In genomic region chr6:1625926-1626413, GRCh38 we compare ENCODE assay signal across 21 cellular contexts. TPM values are rescaled to one million over a fixed set of nuclear protein-coding genes. Genes with fewer than 3 reads are reported as not detected.
DNase-seq lines count a peak whose midpoint lies in the region; ATAC-seq, FAIRE-seq and TF ChIP-seq lines count a peak whose summit lies in the region.
"Had no signal": no experiment of that assay in that cellular context is flagged by ENCODE, and none has a peak within 500 bp of the region (broad histone marks: within the 10 kb centered on the region; RNA-seq: fewer than 3 reads in every experiment).

No MANE protein-coding gene starts in this region.

- H3K79me2 ChIP-seq in endothelial cell of umbilical vein (ENCODE audit: control insufficient read depth, insufficient read depth, low read length): no peaks in the 10 kb centered on the region

- FAIRE-seq in endothelial cell of umbilical vein (lab: Jason Lieb, UNC) (peak; percentile 69), urothelium cell line (lab: Jason Lieb, UNC) (no peak)
- FAIRE-seq: G401.6, GM12878 had no signal

- BruUV-seq in endothelial cell of umbilical vein (replicated peaks; lab: Mats Ljungman, UMichigan): no TSS peak

- H3K9ac ChIP-seq in SK-N-MC (ENCODE audit: insufficient read length): no peak overlapping the region
- H3K9ac ChIP-seq in endothelial cell of umbilical vein (replicated peaks; ENCODE audit: extremely low read depth, insufficient read depth, low read length): no peak overlapping the region

- intact Hi-C loops in CD4-positive, alpha-beta T cell (cut with DNase I, micrococcal nuclease): no loop called here
- intact Hi-C loops in endothelial cell of umbilical vein (cut with micrococcal nuclease): loop anchor here (1.0 to 5.0 kb wide), 5 partner anchors 9 to 291 kb away; partner anchors contain the start of gene FOXC1
- intact Hi-C loops in activated T-helper 2 cell treated with anti-CD3 and anti-CD28 coated beads, Interferon-gamma antibody, Interleukin-2, Interleukin-4, amounts not matched to agents 10 μg/mL and 5 μg/mL and 100 μg/mL, durations not matched to agents 14 hours and 24 hours and 36 hours (cut with micrococcal nuclease): loop anchor here (2.0 kb wide), 1 partner anchor 19 kb away; no protein-coding TSS in a partner anchor

- peaks cover 21% of the 10 kb centered on the region for H3K4me1 Mint-ChIP-seq in CD4-positive, alpha-beta T cell (ENCODE audit: low read depth)
- H3K4me1 Mint-ChIP-seq in neural crest cell: peaks cover 23% of the 10 kb centered on the region
- H3K4me1 Mint-ChIP-seq in activated T-helper 2 cell treated with anti-CD3 and anti-CD28 coated beads, Interferon-gamma antibody, Interleukin-2, Interleukin-4, amounts not matched to agents 10 μg/mL and 5 μg/mL and 100 μg/mL, durations not matched to agents 14 hours and 24 hours and 36 hours (ENCODE audit: low read depth): peaks cover 5% of the 10 kb centered on the region

- TF ChIP-seq CTCF in CD4-positive, alpha-beta T cell (IDR thresholded peaks at IDR 0.05): no peak
- no peak for TF ChIP-seq CTCF in endothelial cell of umbilical vein (IDR thresholded peaks at IDR 0.05; ENCODE audit: extremely low read depth in 1 of 2, insufficient read depth in 1 of 2, low read depth in 1 of 2, low read length in 2 of 2)
- TF ChIP-seq CTCF in neural crest cell (conservative IDR thresholded peaks at IDR 0.05): no peak

- no peak for ATAC-seq in CD4-positive, alpha-beta T cell (ENCODE audit: poor library complexity)
- ATAC-seq in GM21515 (IDR thresholded peaks at IDR 0.05; ENCODE audit: unreplicated experiment): no peak
- no peak for ATAC-seq in HG03025 (IDR thresholded peaks at IDR 0.05; ENCODE audit: low FRiP score, unreplicated experiment)
- ATAC-seq: activated CD8-positive, alpha-beta T cell treated with anti-CD3 and anti-CD28 coated beads, Interleukin-2, amount 10 ng/mL, durations not matched to agents 7 days and 5 days; T-cell had no signal

- H3K27me3 Mint-ChIP-seq in CD4-positive, alpha-beta T cell: peaks cover 83% of the 10 kb centered on the region
- H3K27me3 Mint-ChIP-seq in neural crest cell (ENCODE audit: low read depth): peaks cover 95% of the 10 kb centered on the region
- peaks cover 66% of the 10 kb centered on the region for H3K27me3 Mint-ChIP-seq in activated T-helper 2 cell treated with anti-CD3 and anti-CD28 coated beads, Interferon-gamma antibody, Interleukin-2, Interleukin-4, amounts not matched to agents 10 μg/mL and 5 μg/mL and 100 μg/mL, durations not matched to agents 14 hours and 24 hours and 36 hours (ENCODE audit: low read depth)

- POLR2A ChIA-PET in CD4-positive, alpha-beta T cell (lab: Charles Lee): interaction anchor here (0.6 to 1.1 kb wide), 4 partner anchors 10 to 600 kb away, joined by 3 to 4 read pairs (median 3); no protein-coding TSS in a partner anchor
- POLR2A ChIA-PET in endothelial cell of umbilical vein (lab: Charles Lee): no interaction called here

- CTCF ChIA-PET in CD4-positive, alpha-beta T cell (lab: Charles Lee): no interaction called here
- CTCF ChIA-PET in endothelial cell of umbilical vein (lab: Charles Lee): interaction anchor here (0.8 to 4.0 kb wide), 7 partner anchors 11 to 728 kb away, joined by 3 to 23 read pairs (median 17); no protein-coding TSS in a partner anchor

- peak overlapping the region; percentile 32 for H3K4me3 Mint-ChIP-seq in CD4-positive, alpha-beta T cell
- H3K4me3 Mint-ChIP-seq in neural crest cell: peak overlapping the region; percentile 42
- no peak overlapping the region for H3K4me3 Mint-ChIP-seq in activated T-helper 2 cell treated with anti-CD3 and anti-CD28 coated beads, Interferon-gamma antibody, Interleukin-2, Interleukin-4, amounts not matched to agents 10 μg/mL and 5 μg/mL and 100 μg/mL, durations not matched to agents 14 hours and 24 hours and 36 hours (ENCODE audit: low read depth)

- H3K4me3 ChIP-seq in SK-N-MC (peak overlapping the region; percentile 24; the same call in 1 of the 2 replicates), endothelial cell of umbilical vein (replicated peaks in 1 of 3; ENCODE audit: insufficient read depth in 1 of 3, low read depth in 1 of 3, low read length in 3 of 3) (peak overlapping the region in 1 of 3 experiments; percentile 69)

- peak in 1 of 10 experiments; percentile 22 for DNase-seq in CD4-positive, alpha-beta T cell
- peak; percentile 51 for DNase-seq in SK-N-MC (ENCODE audit: low read depth, low spot score)
- DNase-seq in endothelial cell of umbilical vein (ENCODE audit: low read depth, low spot score): peak; percentile 41
- no peak for DNase-seq in neural crest cell (ENCODE audit: low read depth, low spot score)
- no peak for DNase-seq in activated T-helper 2 cell treated with anti-CD3 and anti-CD28 coated beads, Interferon-gamma antibody, Interleukin-2, Interleukin-4, amounts not matched to agents 10 μg/mL and 5 μg/mL and 100 μg/mL, durations not matched to agents 14 hours and 24 hours and 36 hours (ENCODE audit: low spot score)
- DNase-seq in urothelium cell line (ENCODE audit: low spot score): no peak
- DNase-seq: activated CD8-positive, alpha-beta T cell treated with anti-CD3 and anti-CD28 coated beads, Interleukin-2, amount 10 ng/mL, durations not matched to agents 7 days and 5 days; amniotic stem cell; esophagus squamous epithelium; GOT3; heart left ventricle; islet precursor cell; NCI-H1694 treated with DMSO at 0.1 percent for 48 hours; NCI-H446; T-cell had no signal

- H3K9me3 ChIP-seq in CD4-positive, alpha-beta T cell (ENCODE audit: control insufficient read depth, low read length): no peaks in the 10 kb centered on the region
- H3K9me3 ChIP-seq in SK-N-MC (ENCODE audit: low read depth, low read length): no peaks in the 10 kb centered on the region
- no peaks in the 10 kb centered on the region for H3K9me3 ChIP-seq in endothelial cell of umbilical vein (replicated peaks; ENCODE audit: control insufficient read depth, insufficient read depth, low read length)
- H3K9me3 ChIP-seq: esophagus squamous epithelium, heart left ventricle, psoas muscle had no signal

- H3K27ac ChIP-seq in CD4-positive, alpha-beta T cell (ENCODE audit: low read depth, low read length): no peak overlapping the region
- H3K27ac ChIP-seq in SK-N-MC: no peak overlapping the region
- no peak overlapping the region for H3K27ac ChIP-seq in endothelial cell of umbilical vein (ENCODE audit: insufficient read depth, low read depth, low read length)

- H3K4me1 ChIP-seq in endothelial cell of umbilical vein (ENCODE audit: control insufficient read depth, extremely low read depth, insufficient read depth, low read length): peaks cover 21% of the 10 kb centered on the region

- H2AFZ ChIP-seq in endothelial cell of umbilical vein (ENCODE audit: low read depth, low read length): peak overlapping the region; percentile 19

- H3K36me3 ChIP-seq in SK-N-MC (ENCODE audit: insufficient read depth, low read length) (no peaks in the 10 kb centered on the region), endothelial cell of umbilical vein (ENCODE audit: control insufficient read depth in 2 of 2, extremely low read depth in 1 of 2, insufficient read depth in 2 of 2, low read length in 2 of 2) (no peaks in the 10 kb centered on the region)
- H3K36me3 ChIP-seq: heart left ventricle had no signal

- H4K20me1 ChIP-seq in endothelial cell of umbilical vein (replicated peaks; ENCODE audit: control insufficient read depth, extremely low read depth, insufficient read depth, low read length): no peaks in the 10 kb centered on the region

- H3K9me3 Mint-ChIP-seq in CD4-positive, alpha-beta T cell: no peaks in the 10 kb centered on the region
- no peaks in the 10 kb centered on the region for H3K9me3 Mint-ChIP-seq in neural crest cell
- H3K9me3 Mint-ChIP-seq in activated T-helper 2 cell treated with anti-CD3 and anti-CD28 coated beads, Interferon-gamma antibody, Interleukin-2, Interleukin-4, amounts not matched to agents 10 μg/mL and 5 μg/mL and 100 μg/mL, durations not matched to agents 14 hours and 24 hours and 36 hours: no peaks in the 10 kb centered on the region
- H3K9me3 Mint-ChIP-seq: stimulated activated naive CD8-positive, alpha-beta T cell treated with anti-CD3 and anti-CD28 coated beads, Interleukin-15, Interleukin-2, amounts not matched to agents 100 ng/mL and 50 ng/mL, for 24 hours; T-cell had no signal

- dilution Hi-C loops in endothelial cell of umbilical vein (cut with MboI; ENCODE audit: extremely low pct_ligation_motif_present, low sequenced_read_pairs): no loop called here

- peaks cover 13% of the 10 kb centered on the region for H3K36me3 Mint-ChIP-seq in CD4-positive, alpha-beta T cell (ENCODE audit: low read depth)
- H3K36me3 Mint-ChIP-seq in neural crest cell (ENCODE audit: low read depth): no peaks in the 10 kb centered on the region
- peaks cover 3% of the 10 kb centered on the region for H3K36me3 Mint-ChIP-seq in activated T-helper 2 cell treated with anti-CD3 and anti-CD28 coated beads, Interferon-gamma antibody, Interleukin-2, Interleukin-4, amounts not matched to agents 10 μg/mL and 5 μg/mL and 100 μg/mL, durations not matched to agents 14 hours and 24 hours and 36 hours (ENCODE audit: low read depth)

- no peak overlapping the region for H3K27ac Mint-ChIP-seq in CD4-positive, alpha-beta T cell
- no peak overlapping the region for H3K27ac Mint-ChIP-seq in neural crest cell (ENCODE audit: unreplicated experiment)
- H3K27ac Mint-ChIP-seq in activated T-helper 2 cell treated with anti-CD3 and anti-CD28 coated beads, Interferon-gamma antibody, Interleukin-2, Interleukin-4, amounts not matched to agents 10 μg/mL and 5 μg/mL and 100 μg/mL, durations not matched to agents 14 hours and 24 hours and 36 hours: no peak overlapping the region
- H3K27ac Mint-ChIP-seq: activated CD8-positive, alpha-beta T cell treated with anti-CD3 and anti-CD28 coated beads, Interleukin-2, amount 10 ng/mL, durations not matched to agents 7 days and 5 days; stimulated activated naive CD8-positive, alpha-beta T cell treated with anti-CD3 and anti-CD28 coated beads, Interleukin-15, Interleukin-2, amounts not matched to agents 100 ng/mL and 50 ng/mL, for 24 hours; T-cell had no signal

- no peak for TF ChIP-seq POLR2A in endothelial cell of umbilical vein (IDR thresholded peaks at IDR 0.05; ENCODE audit: low read depth, low read length)

- H3K27me3 ChIP-seq in CD4-positive, alpha-beta T cell (ENCODE audit: control insufficient read depth, insufficient read depth, low read length): peaks cover 67% of the 10 kb centered on the region
- H3K27me3 ChIP-seq in endothelial cell of umbilical vein (ENCODE audit: control insufficient read depth in 2 of 2, insufficient read depth in 2 of 2, low read length in 2 of 2): peaks cover 5 to 15% of the 10 kb centered on the region in 2 experiments

- peak overlapping the region; percentile 90 for H3K4me2 ChIP-seq in endothelial cell of umbilical vein (ENCODE audit: insufficient read depth, low read length)

- H3K9me1 ChIP-seq in endothelial cell of umbilical vein (replicated peaks; ENCODE audit: control insufficient read depth, extremely low read depth, insufficient read depth, low read length): no peaks in the 10 kb centered on the region

RNA-seq across cellular contexts. Expression of gene FOXC1, which starts 16.3 kb away (rescaled TPM):
- total RNA-seq in CD4-positive, alpha-beta T cell: not detected
- total RNA-seq in endothelial cell of umbilical vein (15.9 and 16.4 TPM in 2 replicates), neural crest cell (1.7 and 1.8 TPM in 2 replicates)
- 6.4 and 7.2 TPM in 2 replicates for polyA plus RNA-seq in endothelial cell of umbilical vein
- 4.8 and 4.9 TPM in 2 replicates for polyA plus RNA-seq in endothelial cell of umbilical vein (2011; cell fraction: cytosol; rRNA removed)
- 7.4 and 11.8 TPM in 2 replicates for polyA plus RNA-seq in endothelial cell of umbilical vein (2011; cell fraction: nucleus; rRNA removed)
- polyA plus RNA-seq in endothelial cell of umbilical vein (2012): 3.0 and 4.0 TPM in 2 replicates
- polyA minus RNA-seq in endothelial cell of umbilical vein: 5.5 and 6.8 TPM in 2 replicates
- 23.5 TPM for polyA minus RNA-seq in endothelial cell of umbilical vein (2011; cell fraction: cytosol; rRNA and poly(A)+ RNA removed)
- polyA minus RNA-seq in endothelial cell of umbilical vein (2011; cell fraction: nucleus; rRNA and poly(A)+ RNA removed): 8.4 and 8.6 TPM in 2 replicates
- 0.05 and 0.07 TPM in 2 replicates for total RNA-seq in activated T-helper 2 cell treated with anti-CD3 and anti-CD28 coated beads, Interferon-gamma antibody, Interleukin-2, Interleukin-4, amounts not matched to agents 10 μg/mL and 5 μg/mL and 100 μg/mL, durations not matched to agents 14 hours and 24 hours and 36 hours
- total RNA-seq: activated CD8-positive, alpha-beta T cell treated with anti-CD3 and anti-CD28 coated beads, Interleukin-2, amount 10 ng/mL, durations not matched to agents 7 days and 5 days had no signal

Comparison
In these comparisons a context has a peak if more than half of its experiments do, and no peak if none do; other contexts are left out.
1. DNase-seq: peak in SK-N-MC (single experiment) and endothelial cell of umbilical vein (single experiment); none in neural crest cell (single experiment), activated T-helper 2 cell treated with anti-CD3 and anti-CD28 coated beads, Interferon-gamma antibody, Interleukin-2, Interleukin-4, amounts not matched to agents 10 μg/mL and 5 μg/mL and 100 μg/mL, durations not matched to agents 14 hours and 24 hours and 36 hours (single experiment) and urothelium cell line (single experiment).
2. intact Hi-C loops: an anchor here in endothelial cell of umbilical vein (1.0 to 5.0 kb wide) and activated T-helper 2 cell treated with anti-CD3 and anti-CD28 coated beads, Interferon-gamma antibody, Interleukin-2, Interleukin-4, amounts not matched to agents 10 μg/mL and 5 μg/mL and 100 μg/mL, durations not matched to agents 14 hours and 24 hours and 36 hours (2.0 kb wide); none called in CD4-positive, alpha-beta T cell.